1 cellular context compared by ENCODE assay signal in genomic region chr17:16328997-16329396, GRCh38.
TF ChIP-seq lines count a peak whose summit lies in the region.

No MANE protein-coding gene starts in this region.

TF ChIP-seq in WTC11, 78 proteins besides CTCF, POLR2A, EP300 and RAD21 (continued from another document):
- TF ChIP-seq, protein P1, sequence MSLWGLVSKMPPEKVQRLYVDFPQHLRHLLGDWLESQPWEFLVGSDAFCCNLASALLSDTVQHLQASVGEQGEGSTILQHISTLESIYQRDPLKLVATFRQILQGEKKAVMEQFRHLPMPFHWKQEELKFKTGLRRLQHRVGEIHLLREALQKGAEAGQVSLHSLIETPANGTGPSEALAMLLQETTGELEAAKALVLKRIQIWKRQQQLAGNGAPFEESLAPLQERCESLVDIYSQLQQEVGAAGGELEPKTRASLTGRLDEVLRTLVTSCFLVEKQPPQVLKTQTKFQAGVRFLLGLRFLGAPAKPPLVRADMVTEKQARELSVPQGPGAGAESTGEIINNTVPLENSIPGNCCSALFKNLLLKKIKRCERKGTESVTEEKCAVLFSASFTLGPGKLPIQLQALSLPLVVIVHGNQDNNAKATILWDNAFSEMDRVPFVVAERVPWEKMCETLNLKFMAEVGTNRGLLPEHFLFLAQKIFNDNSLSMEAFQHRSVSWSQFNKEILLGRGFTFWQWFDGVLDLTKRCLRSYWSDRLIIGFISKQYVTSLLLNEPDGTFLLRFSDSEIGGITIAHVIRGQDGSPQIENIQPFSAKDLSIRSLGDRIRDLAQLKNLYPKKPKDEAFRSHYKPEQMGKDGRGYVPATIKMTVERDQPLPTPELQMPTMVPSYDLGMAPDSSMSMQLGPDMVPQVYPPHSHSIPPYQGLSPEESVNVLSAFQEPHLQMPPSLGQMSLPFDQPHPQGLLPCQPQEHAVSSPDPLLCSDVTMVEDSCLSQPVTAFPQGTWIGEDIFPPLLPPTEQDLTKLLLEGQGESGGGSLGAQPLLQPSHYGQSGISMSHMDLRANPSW (CRISPR knock-in tag; conservative IDR thresholded peaks at IDR 0.05; ENCODE audit: low read depth) = no peak
- no peak for TF ChIP-seq ZNF425 (CRISPR knock-in tag; conservative IDR thresholded peaks at IDR 0.05)
- no peak for TF ChIP-seq CREM (CRISPR knock-in tag; IDR thresholded peaks at IDR 0.05)
- TF ChIP-seq PREB (CRISPR knock-in tag; IDR thresholded peaks at IDR 0.05; ENCODE audit: borderline replicate concordance) = no peak
